ENCODE assay signal across 26 cellular contexts in genomic region chr18:13582283-13582682, GRCh38.
"Had no signal": no experiment of that assay in that cellular context is flagged by ENCODE, and none has a peak within 500 bp of the region (broad histone marks: within the 10 kb centered on the region; RNA-seq: fewer than 3 reads in every experiment).

No MANE protein-coding gene starts in this region.

- H3K9me3 ChIP-seq: body of pancreas, left ventricle myocardium inferior, ovary, psoas muscle, suprapubic skin had no signal

- H3K27me3 Mint-ChIP-seq: naive thymus-derived CD8-positive, alpha-beta T cell had no signal

- H3K27ac Mint-ChIP-seq: activated naive CD4-positive, alpha-beta T cell treated with anti-CD3 and anti-CD28 coated beads for 36 hours; activated T-cell treated with anti-CD3 and anti-CD28 coated beads, Interleukin-2, amount 50 U/mL, for 72 hours; mesothelial cell of epicardium; WTC11 had no signal

- H3K9me3 Mint-ChIP-seq: activated naive CD4-positive, alpha-beta T cell treated with anti-CD3 and anti-CD28 coated beads for 36 hours; activated T-cell treated with anti-CD3 and anti-CD28 coated beads, Interleukin-2, amount 50 U/mL, for 72 hours; mesothelial cell of epicardium; naive thymus-derived CD8-positive, alpha-beta T cell; neural progenitor cell; WTC11 had no signal

- ATAC-seq: activated T-cell treated with anti-CD3 and anti-CD28 coated beads, Interleukin-2, amount 50 U/mL, for 72 hours; body of pancreas; esophagus mucosa; naive thymus-derived CD8-positive, alpha-beta T cell; psoas muscle; right cardiac atrium; WTC11 had no signal

- H3K9ac ChIP-seq: neural progenitor cell had no signal

- H3K36me3 ChIP-seq: cardiac muscle cell, left ventricle myocardium inferior, neural progenitor cell, ovary, suprapubic skin had no signal

- H3K4me1 Mint-ChIP-seq: WTC11 had no signal

- H3K27ac ChIP-seq: body of pancreas, cardiac muscle cell, hepatocyte, left ventricle myocardium inferior, neural progenitor cell, ovary, psoas muscle, suprapubic skin had no signal

- H3K36me3 Mint-ChIP-seq: mesothelial cell of epicardium, neural progenitor cell, WTC11 had no signal

- H3K4me2 ChIP-seq: hepatocyte, neural progenitor cell had no signal

- H3K27me3 ChIP-seq: body of pancreas, cardiac muscle cell, hepatocyte, neural progenitor cell, ovary, suprapubic skin had no signal

- H3K4me3 Mint-ChIP-seq: activated naive CD4-positive, alpha-beta T cell treated with anti-CD3 and anti-CD28 coated beads for 36 hours; activated T-cell treated with anti-CD3 and anti-CD28 coated beads, Interleukin-2, amount 50 U/mL, for 72 hours; mesothelial cell of epicardium; naive thymus-derived CD8-positive, alpha-beta T cell; neural progenitor cell; WTC11 had no signal

- H3K4me3 ChIP-seq: body of pancreas, cardiac muscle cell, hepatocyte, left ventricle myocardium inferior, neural progenitor cell, ovary, psoas muscle, suprapubic skin had no signal

- H3K4me1 ChIP-seq: body of pancreas, neural progenitor cell, psoas muscle had no signal

- DNase-seq: activated CD4-positive, alpha-beta T cell treated with anti-CD3 and anti-CD28 coated beads, Interleukin-2, amount 50 U/mL, for 48 hours; activated effector memory CD4-positive, alpha-beta T cell treated with Interleukin-2 at 50 U/mL for 16 hours; activated naive CD4-positive, alpha-beta T cell treated with anti-CD3 and anti-CD28 coated beads for 36 hours; activated T-cell treated with anti-CD3 and anti-CD28 coated beads, Interleukin-2, amount 50 U/mL, for 72 hours; body of pancreas; dermis blood vessel endothelial cell; effector memory CD4-positive, alpha-beta T cell; foreskin melanocyte; glutamatergic neuron; kidney glomerular epithelial cell; left ventricle myocardium inferior; naive thymus-derived CD8-positive, alpha-beta T cell; ovary; psoas muscle; right cardiac atrium; stimulated activated CD4-positive, alpha-beta T cell treated with anti-CD3 and anti-CD28 coated beads, Interleukin-4, amount 100 ng/mL, for 24 hours; stimulated activated naive CD4-positive, alpha-beta T cell treated with Interleukin-2 at 50 U/mL for 16 hours; T-helper 9 cell; trophoblast cell had no signal
